Comparison of ENCODE assay signal across 8 cellular contexts in the genomic region with DNA sequence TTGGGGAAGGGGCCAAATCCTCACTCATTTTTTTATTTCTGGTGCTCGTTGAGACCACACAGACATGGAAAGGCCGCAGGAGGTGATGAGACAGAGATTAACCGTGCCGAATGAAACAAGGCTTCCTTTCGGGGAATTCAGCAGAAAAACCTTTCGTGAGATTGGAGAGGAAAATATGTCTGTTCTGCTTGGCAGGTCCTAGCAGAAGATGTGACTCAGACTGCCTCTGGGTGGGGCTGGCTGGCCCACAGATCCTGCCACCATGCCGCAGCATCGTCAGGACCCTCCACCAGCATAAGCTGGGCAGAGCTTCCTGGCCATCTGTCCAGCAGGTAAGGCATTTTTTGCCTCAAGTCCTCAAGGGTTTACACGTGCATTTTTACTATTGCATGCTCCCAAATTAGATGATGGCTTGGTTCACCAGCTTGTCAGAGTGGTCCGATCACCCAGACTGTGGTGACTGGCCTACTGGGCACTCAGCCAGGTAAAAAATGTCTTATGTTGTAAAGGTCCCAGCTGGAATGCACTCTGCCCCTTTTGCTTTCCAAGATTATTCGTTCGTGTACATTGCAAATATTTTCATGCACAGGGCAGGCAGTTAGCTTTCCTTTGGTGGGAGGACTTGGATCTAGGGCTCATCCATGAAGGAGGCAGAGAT. TPM values are rescaled to one million over a fixed set of nuclear protein-coding genes. Genes with fewer than 3 reads are reported as not detected.
A peak's percentile ranks its signal among the peaks of the same experiment; 100 is the strongest.
DNase-seq lines count a peak whose midpoint lies in the region; ATAC-seq and TF ChIP-seq lines count a peak whose summit lies in the region.

No MANE protein-coding gene starts in this region.

- H3K4me1 Mint-ChIP-seq in activated T-cell treated with anti-CD3 and anti-CD28 coated beads, Interleukin-2, amount 50 U/mL, for 72 hours (ENCODE audit: low read depth), result peaks cover 66% of the 10 kb centered on the region

- no peak for TF ChIP-seq CTCF in prostate gland (IDR thresholded peaks at IDR 0.05)

- TF ChIP-seq POLR2A in prostate gland (IDR thresholded peaks at IDR 0.05), result no peak

- H3K4me3 ChIP-seq in prostate gland, result peak overlapping the region; percentile 46 to 47

- peak; percentile 53 to 57 for ATAC-seq in activated T-cell treated with anti-CD3 and anti-CD28 coated beads, Interleukin-2, amount 50 U/mL, for 72 hours (replicated peaks in 1 of 2)
- ATAC-seq in HG02852 (IDR thresholded peaks at IDR 0.05; ENCODE audit: unreplicated experiment), result no peak

- peaks cover 15% of the 10 kb centered on the region for H3K4me1 ChIP-seq in prostate gland (replicated peaks)

- no peaks in the 10 kb centered on the region for H3K27me3 Mint-ChIP-seq in activated T-cell treated with anti-CD3 and anti-CD28 coated beads, Interleukin-2, amount 50 U/mL, for 72 hours (ENCODE audit: low read depth)

- peak overlapping the region; percentile 100 for H3K27ac Mint-ChIP-seq in activated T-cell treated with anti-CD3 and anti-CD28 coated beads, Interleukin-2, amount 50 U/mL, for 72 hours

- WGBS in prostate gland, result 4% methylated on average over 12 of the region's 12 CpGs

- no peaks in the 10 kb centered on the region for H3K36me3 ChIP-seq in prostate gland

- H3K9me3 Mint-ChIP-seq in activated T-cell treated with anti-CD3 and anti-CD28 coated beads, Interleukin-2, amount 50 U/mL, for 72 hours, result no peaks in the 10 kb centered on the region

- no peaks in the 10 kb centered on the region for H3K9me3 ChIP-seq in prostate gland

- peak overlapping the region; percentile 99 to 100 for H3K4me3 Mint-ChIP-seq in activated T-cell treated with anti-CD3 and anti-CD28 coated beads, Interleukin-2, amount 50 U/mL, for 72 hours

- H3K27me3 ChIP-seq in prostate gland (replicated peaks; ENCODE audit: insufficient read depth), result no peaks in the 10 kb centered on the region

- DNase-seq in DMS79 (lab: John Stamatoyannopoulos, UW) (peak; percentile 25), H4 (ENCODE audit: low spot score) (peak; percentile 65), NOMO-1 treated with dmso at 0.1 percent for 144 hours (lab: John Stamatoyannopoulos, UW; ENCODE audit: unreplicated experiment) (peak; percentile 61), foreskin melanocyte (peak; percentile 56), prostate gland (ENCODE audit: low spot score) (peak; percentile 46), ureter (ENCODE audit: low spot score) (peak; percentile 75)
- peak; percentile 75 to 82 for DNase-seq in activated T-cell treated with anti-CD3 and anti-CD28 coated beads, Interleukin-2, amount 50 U/mL, for 72 hours

- H3K36me3 Mint-ChIP-seq in activated T-cell treated with anti-CD3 and anti-CD28 coated beads, Interleukin-2, amount 50 U/mL, for 72 hours (ENCODE audit: insufficient read depth in 2 of 2), result peaks cover 30 to 54% of the 10 kb centered on the region in 2 donors

- peak overlapping the region; percentile 94 to 95 for H3K27ac ChIP-seq in prostate gland

- intact Hi-C loops in prostate gland (cut with DNase I), result loop anchor here (5.0 kb wide), 1 partner anchor 39 kb away; a partner anchor contains a TSS

RNA-seq across cellular contexts. Expression of a gene that starts 1.5 kb away (rescaled TPM):
- 41.4 and 43.0 TPM in 2 replicates for total RNA-seq in H4 (2014; rRNA removed; shearing (Covaris generic))
- 100 to 1,000 TPM; 306 to 397 TPM for total RNA-seq in activated T-cell treated with anti-CD3 and anti-CD28 coated beads, Interleukin-2, amount 50 U/mL, for 72 hours
- total RNA-seq in prostate gland, result 10 to 100 TPM; 27.4 to 41.3 TPM
- total RNA-seq in ureter, result 57.9 TPM

RNA-seq across cellular contexts. Expression of a gene that starts 30.0 kb away (rescaled TPM):
- total RNA-seq in H4 (2014; rRNA removed; shearing (Covaris generic)), result 11.3 and 16.4 TPM in 2 replicates
- total RNA-seq in activated T-cell treated with anti-CD3 and anti-CD28 coated beads, Interleukin-2, amount 50 U/mL, for 72 hours, result 10 to 100 TPM in 1 of 2 donors, 1 to 10 TPM in 1; 4.6 to 10.2 TPM
- total RNA-seq in prostate gland (10 to 100 TPM; 38.3 to 92.3 TPM), ureter (29.0 TPM)

RNA-seq across cellular contexts. Expression of a gene that starts 32.3 kb away (rescaled TPM):
- total RNA-seq in H4 (2014; rRNA removed; shearing (Covaris generic)), result 21.6 and 24.0 TPM in 2 replicates
- total RNA-seq in activated T-cell treated with anti-CD3 and anti-CD28 coated beads, Interleukin-2, amount 50 U/mL, for 72 hours, result 10 to 100 TPM in 1 of 2 donors, 1 to 10 TPM in 1; 8.8 to 12.8 TPM
- 100 to 1,000 TPM in 1 of 2 donors, 10 to 100 TPM in 1; 94.6 to 104 TPM for total RNA-seq in prostate gland
- total RNA-seq in ureter, result 36.8 TPM

RNA-seq across cellular contexts. Expression of a gene that starts 39.6 kb away (rescaled TPM):
- 81.8 and 97.4 TPM in 2 replicates for total RNA-seq in H4 (2014; rRNA removed; shearing (Covaris generic))
- total RNA-seq in activated T-cell treated with anti-CD3 and anti-CD28 coated beads, Interleukin-2, amount 50 U/mL, for 72 hours, result 10 to 100 TPM; 83.8 to 91.6 TPM
- total RNA-seq in prostate gland (100 to 1,000 TPM; 111 to 146 TPM), ureter (105 TPM)

RNA-seq across cellular contexts. Expression of a gene that starts 41.5 kb away (rescaled TPM):
- 15.7 and 16.1 TPM in 2 replicates for total RNA-seq in H4 (2014; rRNA removed; shearing (Covaris generic))
- total RNA-seq in activated T-cell treated with anti-CD3 and anti-CD28 coated beads, Interleukin-2, amount 50 U/mL, for 72 hours, result 10 to 100 TPM in 1 of 2 donors, 1 to 10 TPM in 1; 8.1 to 16.1 TPM
- 10 to 100 TPM; 31.8 to 34.2 TPM for total RNA-seq in prostate gland
- total RNA-seq in ureter, result 71.3 TPM

Comparison
In these comparisons a context has a peak if more than half of its experiments do, and no peak if none do; other contexts are left out.
1. DNase-seq: peak in every context shown above with its lines; median percentile 78 in activated T-cell treated with anti-CD3 and anti-CD28 coated beads, Interleukin-2, amount 50 U/mL, for 72 hours; 75 in ureter; 65 in H4; 61 in NOMO-1 treated with dmso at 0.1 percent for 144 hours; 56 in foreskin melanocyte; 46 in prostate gland; 25 in DMS79.